In genomic region chr16:74279266-74279665, GRCh38 we compare ENCODE assay signal across 21 cellular contexts.
"Had no signal": no experiment of that assay in that cellular context is flagged by ENCODE, and none has a peak within 500 bp of the region (broad histone marks: within the 10 kb centered on the region; RNA-seq: fewer than 3 reads in every experiment).

No MANE protein-coding gene starts in this region.

- H3K27ac ChIP-seq: RWPE1 had no signal

- ATAC-seq: Panc1, PC-3 had no signal

- H3K9me2 ChIP-seq: SK-N-SH had no signal

- H3K4me2 ChIP-seq: SK-N-SH had no signal

- DNase-seq: IMR-90, KBM-7, MV-4-11, NCI-H1048, NCI-H1105, NCI-H1417 treated with DMSO at 0.1 percent for 48 hours, NCI-H146, NCI-H1694 treated with DMSO at 0.1 percent for 48 hours, NCI-H1930, NCI-H2081, NCI-H2107, NCI-H2227 treated with DMSO at 0.1 percent for 48 hours, NCI-H524 treated with DMSO at 0.1 percent for 48 hours, NCI-H69, NCI-H774, PC-3, SHP77, SK-N-SH, SW 1271 had no signal
